ENCODE assay signal across 7 cellular contexts in genomic region chr1:203287109-203287893, GRCh38. TPM values are rescaled to one million over a fixed set of nuclear protein-coding genes. Genes with fewer than 3 reads are reported as not detected.
A peak's percentile ranks its signal among the peaks of the same experiment; 100 is the strongest.
DNase-seq lines count a peak whose midpoint lies in the region; ATAC-seq and TF ChIP-seq lines count a peak whose summit lies in the region.

No MANE protein-coding gene starts in this region.

- H3K36me3 ChIP-seq in heart right ventricle (no peaks in the 10 kb centered on the region), skeletal muscle satellite cell (ENCODE audit: insufficient read depth, low read length) (no peaks in the 10 kb centered on the region), SK-N-SH (replicated peaks in 1 of 2; ENCODE audit: control insufficient read depth in 1 of 2, insufficient read depth in 2 of 2, low read length in 1 of 2) (no peaks in the 10 kb centered on the region)

- H2AFZ ChIP-seq in SK-N-SH (ENCODE audit: low read depth) = no peak overlapping the region; the same call in 1 of the 2 replicates

- intact Hi-C loops in heart right ventricle (cut with DNase I) = no loop called here

- POLR2A ChIA-PET in SK-N-SH (lab: Yijun Ruan, JAX) = no interaction called here

- H3K27ac ChIP-seq in heart right ventricle (peak overlapping the region; percentile 57 to 99 (median 88)), SK-N-SH (ENCODE audit: low read depth in 2 of 2, low read length in 1 of 2) (no peak overlapping the region)

- H3K79me2 ChIP-seq in SK-N-SH (ENCODE audit: insufficient read depth) = no peaks in the 10 kb centered on the region

- H3F3A ChIP-seq in SK-N-SH (replicated peaks; ENCODE audit: insufficient read depth) = no peaks in the 10 kb centered on the region

- CTCF ChIA-PET in SK-N-SH (lab: Yijun Ruan, JAX) = interaction anchor here (1.3 to 31.2 kb wide), 4 partner anchors 16 to 153 kb away, joined by 4 to 817 read pairs (median 57); partner anchors contain the start of gene FMOD

- TF ChIP-seq CTCF in heart right ventricle (IDR thresholded peaks at IDR 0.05) (peak in 1 of 9 donors; percentile 6), SK-N-SH (IDR thresholded peaks at IDR 0.05) (no peak)

- H3K27me3 ChIP-seq in heart right ventricle (no peaks in the 10 kb centered on the region), skeletal muscle satellite cell (ENCODE audit: control insufficient read depth, insufficient read depth, low read length) (peaks cover 43% of the 10 kb centered on the region), SK-N-SH (ENCODE audit: insufficient read depth) (0 out of 2 replicates have a peak, but pooled peaks cover 4% of the 10 kb centered on the region)

- H3K9ac ChIP-seq in skeletal muscle satellite cell (ENCODE audit: low read depth, low read length) (peak overlapping the region; percentile 7), SK-N-SH (no peak overlapping the region)

- H3K4me3 ChIP-seq in heart right ventricle (peak overlapping the region in 1 of 10 donors; percentile 19), skeletal muscle satellite cell (ENCODE audit: low read length) (no peak overlapping the region), SK-N-SH (ENCODE audit: low read depth in 2 of 2, low read length in 1 of 2) (no peak overlapping the region)

- DNase-seq in NCI-H748 treated with DMSO at 0.1 percent for 48 hours (lab: John Stamatoyannopoulos, UW) (peak; percentile 43), activated T-cell treated with anti-CD3 and anti-CD28 coated beads for 4 hours (peak; percentile 69), heart right ventricle (peak; percentile 55 to 86), SK-N-SH (no peak)

- H3K9me3 ChIP-seq in heart right ventricle (no peaks in the 10 kb centered on the region), skeletal muscle satellite cell (replicated peaks; ENCODE audit: low read length) (no peaks in the 10 kb centered on the region), SK-N-SH (no peaks in the 10 kb centered on the region)

- WGBS in heart right ventricle, 2 donors = 52 to 65% methylated on average over 9 of the region's 9 CpGs
- 89% methylated on average over 8 of the region's 9 CpGs for WGBS in SK-N-SH (ENCODE audit: low lambda C conversion rate)

- ATAC-seq in GM18907 (IDR thresholded peaks at IDR 0.05; ENCODE audit: unreplicated experiment) (peak; percentile 51), HG02938 (IDR thresholded peaks at IDR 0.05; ENCODE audit: unreplicated experiment) (peak; percentile 41), heart right ventricle (peak; percentile 42 to 67 (median 52))

- H3K4me1 ChIP-seq in heart right ventricle = peaks cover 22 to 85% (median 74%) of the 10 kb centered on the region in 9 donors
- peaks cover 35% of the 10 kb centered on the region for H3K4me1 ChIP-seq in skeletal muscle satellite cell (ENCODE audit: control insufficient read depth, insufficient read depth, low read length)
- peaks cover 0 to 41% of the 10 kb centered on the region in 2 experiments; a peak in 1 of 4 replicates for H3K4me1 ChIP-seq in SK-N-SH (ENCODE audit: control insufficient read depth in 1 of 2, insufficient read depth in 2 of 2, low read depth in 1 of 2, low read length in 1 of 2)

- no peak overlapping the region for H3K4me2 ChIP-seq in skeletal muscle satellite cell (ENCODE audit: low read length)
- H3K4me2 ChIP-seq in SK-N-SH = no peak overlapping the region

- TF ChIP-seq RAD21 in SK-N-SH (IDR thresholded peaks at IDR 0.05; ENCODE audit: low read length) = no peak

- no peaks in the 10 kb centered on the region for H3K9me2 ChIP-seq in SK-N-SH

- H4K20me1 ChIP-seq in SK-N-SH (ENCODE audit: insufficient read depth) = no peaks in the 10 kb centered on the region

- TF ChIP-seq EP300 in SK-N-SH (IDR thresholded peaks at IDR 0.05; ENCODE audit: borderline replicate concordance in 1 of 2, low read depth in 1 of 2, low read length in 1 of 2) = no peak

TF ChIP-seq in SK-N-SH, 30 proteins besides CTCF, POLR2A, EP300 and RAD21:
- TF ChIP-seq TEAD4 (IDR thresholded peaks at IDR 0.05; ENCODE audit: borderline replicate concordance, insufficient read depth) (no peak), NRF1 (IDR thresholded peaks at IDR 0.05; ENCODE audit: low read depth, low read length) (no peak), RCOR1 (IDR thresholded peaks at IDR 0.05; ENCODE audit: low read length) (no peak), CHD2 (IDR thresholded peaks at IDR 0.05; ENCODE audit: low read length, partially characterized antibody) (no peak), FOXM1 (IDR thresholded peaks at IDR 0.05; ENCODE audit: low read depth) (no peak), FOXJ3 (CRISPR knock-in tag; IDR thresholded peaks at IDR 0.05) (no peak), TAF1 (IDR thresholded peaks at IDR 0.05; ENCODE audit: borderline replicate concordance, low read depth, low read length) (no peak), ELF1 (IDR thresholded peaks at IDR 0.05) (no peak), EZH2phosphoT487 (IDR thresholded peaks at IDR 0.05; ENCODE audit: borderline replicate concordance, low read depth) (no peak), MEF2A (IDR thresholded peaks at IDR 0.05; ENCODE audit: borderline replicate concordance, low read depth) (no peak), IRF3 (IDR thresholded peaks at IDR 0.05; ENCODE audit: low read depth, low read length) (no peak)

RNA-seq across cellular contexts. Expression of gene BTG2, which starts 18.0 kb away (rescaled TPM):
- total RNA-seq in heart right ventricle = 100 to 1,000 TPM in 3 of 10 donors, 10 to 100 TPM in 7; 26.4 to 349 (median 58.9) TPM
- polyA plus RNA-seq in heart right ventricle (10 to 100 TPM; 28.3 to 49.6 TPM), SK-N-SH (2012; rRNA removed) (26.2 and 33.5 TPM in 2 replicates)
- total RNA-seq in skeletal muscle satellite cell (2012; rRNA removed) = 6.1 and 7.0 TPM in 2 replicates
- polyA plus RNA-seq in SK-N-SH (2012; cell fraction: cytosol; rRNA removed) = 19.1 and 24.9 TPM in 2 replicates
- polyA plus RNA-seq in SK-N-SH (2012; cell fraction: nucleus; rRNA removed) = 13.7 and 24.3 TPM in 2 replicates

RNA-seq across cellular contexts. Expression of gene CHIT1, which starts 57.8 kb away (rescaled TPM):
- 1 to 10 TPM in 1 of 10 donors, under 1 TPM in 5, not detected in 4; 0.05 to 1.3 (median 0.28) TPM for total RNA-seq in heart right ventricle
- polyA plus RNA-seq in heart right ventricle (not detected), SK-N-SH (2012; rRNA removed) (not detected in 2 replicates)
- not detected in 2 replicates for total RNA-seq in skeletal muscle satellite cell (2012; rRNA removed)
- polyA plus RNA-seq in SK-N-SH (2012; cell fraction: cytosol; rRNA removed) = not detected in 2 replicates
- polyA plus RNA-seq in SK-N-SH (2012; cell fraction: nucleus; rRNA removed) = 0.01 TPM in 2 replicates

Comparison
In these comparisons a context has a peak if more than half of its experiments do, and no peak if none do; other contexts are left out.
1. H3K27ac ChIP-seq: peak in heart right ventricle (10 of 10); none in SK-N-SH (0 of 2).
2. Peak in every context shown above with its lines, with median percentiles within 50 percentile points of each other: ATAC-seq.